In the genomic region with DNA sequence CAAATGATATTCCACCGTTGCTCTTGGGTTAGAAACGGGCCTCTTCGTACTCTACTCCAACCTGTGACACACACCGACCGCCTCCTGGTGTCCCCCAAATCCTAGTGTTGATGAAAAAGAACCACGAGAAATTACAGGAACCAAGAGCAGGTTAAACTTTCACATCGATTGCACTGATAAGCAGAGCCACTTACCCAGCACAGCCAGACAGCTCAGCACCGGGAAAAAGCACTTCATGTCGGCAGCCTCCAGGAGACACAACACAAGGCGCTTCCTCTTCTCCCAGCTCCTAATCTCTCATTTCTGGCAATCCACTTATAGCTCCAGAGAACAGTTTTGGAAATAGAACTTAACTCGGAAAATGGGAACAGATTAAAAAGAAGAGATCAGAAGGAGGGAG, we compare ENCODE assay signal across 11 cellular contexts. TPM values are rescaled to one million over a fixed set of nuclear protein-coding genes. Genes with fewer than 3 reads are reported as not detected.
DNase-seq lines count a peak whose midpoint lies in the region; ATAC-seq and TF ChIP-seq lines count a peak whose summit lies in the region.
"Had no signal": no experiment of that assay in that cellular context is flagged by ENCODE, and none has a peak within 500 bp of the region (broad histone marks: within the 10 kb centered on the region; RNA-seq: fewer than 3 reads in every experiment).

No MANE protein-coding gene starts in this region.

- no peaks in the 10 kb centered on the region for H3K9me3 ChIP-seq in CD4-positive, alpha-beta T cell (ENCODE audit: control insufficient read depth, low read length)
- H3K9me3 ChIP-seq in HUES48 (ENCODE audit: control insufficient read depth, insufficient read depth, low read length): no peaks in the 10 kb centered on the region
- no peaks in the 10 kb centered on the region for H3K9me3 ChIP-seq in duodenal mucosa (ENCODE audit: control insufficient read depth in 1 of 2, low read length in 2 of 2)

- peak overlapping the region; percentile 66 for H3K4me3 Mint-ChIP-seq in CD4-positive, alpha-beta T cell
- peak overlapping the region; percentile 76 for H3K4me3 Mint-ChIP-seq in natural killer cell

- H3K27ac Mint-ChIP-seq in CD4-positive, alpha-beta T cell: no peak overlapping the region
- no peak overlapping the region for H3K27ac Mint-ChIP-seq in natural killer cell

- H3K9me3 Mint-ChIP-seq in CD4-positive, alpha-beta T cell: no peaks in the 10 kb centered on the region
- no peaks in the 10 kb centered on the region for H3K9me3 Mint-ChIP-seq in natural killer cell

- H3K36me3 Mint-ChIP-seq in CD4-positive, alpha-beta T cell (ENCODE audit: low read depth): no peaks in the 10 kb centered on the region
- no peaks in the 10 kb centered on the region for H3K36me3 Mint-ChIP-seq in natural killer cell

- DNase-seq in CD4-positive, alpha-beta T cell: no peak
- DNase-seq in natural killer cell (no peak), NAMALWA (ENCODE audit: low spot score) (no peak)
- DNase-seq: NCI-H2029 treated with DMSO at 0.1 percent for 48 hours had no signal

- peaks cover 14% of the 10 kb centered on the region for H3K4me1 Mint-ChIP-seq in CD4-positive, alpha-beta T cell (ENCODE audit: low read depth)
- peaks cover 7 to 9% of the 10 kb centered on the region in 2 donors for H3K4me1 Mint-ChIP-seq in natural killer cell

- CTCF ChIA-PET in CD4-positive, alpha-beta T cell (lab: Charles Lee): no interaction called here

- ATAC-seq in CD4-positive, alpha-beta T cell (ENCODE audit: poor library complexity): no peak
- ATAC-seq in natural killer cell (no peak), GM18907 (IDR thresholded peaks at IDR 0.05; ENCODE audit: unreplicated experiment) (no peak), HG02852 (IDR thresholded peaks at IDR 0.05; ENCODE audit: unreplicated experiment) (no peak), HG03196 (IDR thresholded peaks at IDR 0.05; ENCODE audit: unreplicated experiment) (no peak)
- ATAC-seq: activated CD4-positive, CD25-positive, alpha-beta regulatory T cell treated with anti-CD3 and anti-CD28 coated beads, Interleukin-2, amount 50 U/mL, for 24 hours had no signal

- no peak overlapping the region for H3K27ac ChIP-seq in CD4-positive, alpha-beta T cell (ENCODE audit: low read depth, low read length)
- H3K27ac ChIP-seq in HUES48 (ENCODE audit: low read depth, low read length) (no peak overlapping the region), duodenal mucosa (ENCODE audit: low read depth, low read length) (no peak overlapping the region)
- H3K27ac ChIP-seq: epithelial cell of prostate had no signal

- H3K36me3 ChIP-seq in HUES48 (ENCODE audit: control insufficient read depth, insufficient read depth, low read length) (peaks cover 3% of the 10 kb centered on the region; the same call in 1 of the 2 replicates), duodenal mucosa (ENCODE audit: control insufficient read depth in 1 of 2, insufficient read depth in 2 of 2, low read length in 2 of 2) (peaks cover 0 to 3% of the 10 kb centered on the region in 2 donors)

- peaks cover 25% of the 10 kb centered on the region for H3K27me3 ChIP-seq in CD4-positive, alpha-beta T cell (ENCODE audit: control insufficient read depth, insufficient read depth, low read length)
- H3K27me3 ChIP-seq in HUES48 (ENCODE audit: control insufficient read depth, insufficient read depth, low read length) (peaks cover 18% of the 10 kb centered on the region), duodenal mucosa (ENCODE audit: control insufficient read depth in 1 of 2, insufficient read depth in 2 of 2, low read length in 2 of 2) (peaks cover 0 to 6% of the 10 kb centered on the region in 2 donors)

- H3K4me1 ChIP-seq in HUES48 (ENCODE audit: control insufficient read depth, insufficient read depth, low read length): peaks cover 18% of the 10 kb centered on the region
- H3K4me1 ChIP-seq in duodenal mucosa (ENCODE audit: control insufficient read depth in 1 of 2, insufficient read depth in 2 of 2, low read length in 2 of 2): peaks cover 28 to 29% of the 10 kb centered on the region in 2 donors

- no peak overlapping the region for H3K9ac ChIP-seq in HUES48 (ENCODE audit: low read depth, low read length)
- peak overlapping the region in 1 of 2 donors; percentile 39 for H3K9ac ChIP-seq in duodenal mucosa (ENCODE audit: low read depth in 1 of 2, low read length in 2 of 2)

- H3K27me3 Mint-ChIP-seq in CD4-positive, alpha-beta T cell: peaks cover 72% of the 10 kb centered on the region
- peaks cover 54 to 59% of the 10 kb centered on the region in 2 donors for H3K27me3 Mint-ChIP-seq in natural killer cell (ENCODE audit: low read depth in 2 of 2)

- POLR2A ChIA-PET in CD4-positive, alpha-beta T cell (lab: Charles Lee): no interaction called here

- intact Hi-C loops in CD4-positive, alpha-beta T cell (cut with DNase I, micrococcal nuclease): loop anchor here in 1 of 2 experiments (5.0 kb wide), 1 partner anchor 89 kb away; no protein-coding TSS in a partner anchor
- intact Hi-C loops in natural killer cell (cut with micrococcal nuclease): no loop called here

- no peak for TF ChIP-seq CTCF in CD4-positive, alpha-beta T cell (IDR thresholded peaks at IDR 0.05)
- no peak for TF ChIP-seq CTCF in natural killer cell (IDR thresholded peaks at IDR 0.05)

- H3K4me3 ChIP-seq in HUES48 (ENCODE audit: low read depth, low read length) (peak overlapping the region; percentile 88), duodenal mucosa (ENCODE audit: low read depth in 1 of 2, low read length in 2 of 2) (peak overlapping the region; percentile 70 to 78)

RNA-seq across cellular contexts. Expression of a gene that starts 1.4 kb away (rescaled TPM):
- under 1 TPM; 0.08 to 0.22 TPM for total RNA-seq in CD4-positive, alpha-beta T cell
- under 1 TPM in 2 of 3 donors, not detected in 1; 0.05 to 0.14 TPM for total RNA-seq in natural killer cell
